In genomic region chr7:107891619-107892366, GRCh38 we compare ENCODE assay signal across 8 cellular contexts. TPM values are rescaled to one million over a fixed set of nuclear protein-coding genes. Genes with fewer than 3 reads are reported as not detected.
DNase-seq lines count a peak whose midpoint lies in the region; ATAC-seq and TF ChIP-seq lines count a peak whose summit lies in the region.

No MANE protein-coding gene starts in this region.

- no peaks in the 10 kb centered on the region for H3K27me3 ChIP-seq in CD4-positive, alpha-beta T cell (ENCODE audit: control insufficient read depth, insufficient read depth, low read length)
- no peaks in the 10 kb centered on the region for H3K27me3 ChIP-seq in hepatocyte

- H3K4me3 ChIP-seq in hepatocyte: peak overlapping the region; percentile 32

- H3K9me3 ChIP-seq in CD4-positive, alpha-beta T cell (ENCODE audit: control insufficient read depth, low read length): no peaks in the 10 kb centered on the region
- H3K9me3 ChIP-seq in hepatocyte (ENCODE audit: low read depth): no peaks in the 10 kb centered on the region

- DNase-seq in CD4-positive, alpha-beta T cell: no peak
- peak; percentile 33 for DNase-seq in activated CD8-positive, alpha-beta T cell treated with anti-CD3 and anti-CD28 coated beads for 36 hours
- no peak for DNase-seq in hepatocyte (ENCODE audit: low spot score)
- no peak for DNase-seq in stimulated activated effector memory CD8-positive, alpha-beta T cell treated with anti-CD3 and anti-CD28 coated beads, Interleukin-12 subunit alpha, Interleukin-12 subunit beta, amount 100 ng/mL, for 72 hours (ENCODE audit: low spot score in 2 of 2)
- DNase-seq in epidermal melanocyte (ENCODE audit: insufficient read length, low spot score): no peak
- DNase-seq in superior temporal gyrus (ENCODE audit: extremely low spot score): no peak

- H3K36me3 Mint-ChIP-seq in CD4-positive, alpha-beta T cell (ENCODE audit: low read depth): peaks cover 58% of the 10 kb centered on the region
- peaks cover 33% of the 10 kb centered on the region for H3K36me3 Mint-ChIP-seq in activated CD8-positive, alpha-beta T cell treated with anti-CD3 and anti-CD28 coated beads for 36 hours (ENCODE audit: low read depth)
- H3K36me3 Mint-ChIP-seq in stimulated activated effector memory CD8-positive, alpha-beta T cell treated with anti-CD3 and anti-CD28 coated beads, Interleukin-12 subunit alpha, Interleukin-12 subunit beta, amount 100 ng/mL, for 72 hours: peaks cover 46% of the 10 kb centered on the region

- peaks cover 39% of the 10 kb centered on the region for H4K20me1 ChIP-seq in hepatocyte (ENCODE audit: insufficient read depth, poor library complexity, severe bottlenecking)

- no peaks in the 10 kb centered on the region for H3K9me2 ChIP-seq in hepatocyte (replicated peaks; ENCODE audit: insufficient read depth)

- H3K4me1 Mint-ChIP-seq in CD4-positive, alpha-beta T cell (ENCODE audit: low read depth): peaks cover 60% of the 10 kb centered on the region
- peaks cover 40% of the 10 kb centered on the region for H3K4me1 Mint-ChIP-seq in activated CD8-positive, alpha-beta T cell treated with anti-CD3 and anti-CD28 coated beads for 36 hours (ENCODE audit: low read depth)
- peaks cover 37% of the 10 kb centered on the region for H3K4me1 Mint-ChIP-seq in stimulated activated effector memory CD8-positive, alpha-beta T cell treated with anti-CD3 and anti-CD28 coated beads, Interleukin-12 subunit alpha, Interleukin-12 subunit beta, amount 100 ng/mL, for 72 hours

- H3K27me3 Mint-ChIP-seq in CD4-positive, alpha-beta T cell: no peaks in the 10 kb centered on the region
- H3K27me3 Mint-ChIP-seq in activated CD8-positive, alpha-beta T cell treated with anti-CD3 and anti-CD28 coated beads for 36 hours: no peaks in the 10 kb centered on the region

- peak overlapping the region; percentile 85 for H3K27ac ChIP-seq in CD4-positive, alpha-beta T cell (ENCODE audit: low read depth, low read length)
- peak overlapping the region; percentile 95 for H3K27ac ChIP-seq in hepatocyte

- H3K79me2 ChIP-seq in hepatocyte: peaks cover 55% of the 10 kb centered on the region

- H3K4me2 ChIP-seq in hepatocyte: peak overlapping the region; percentile 95

- ATAC-seq in CD4-positive, alpha-beta T cell (ENCODE audit: poor library complexity): peak; percentile 7
- ATAC-seq in GM19023 (IDR thresholded peaks at IDR 0.05; ENCODE audit: unreplicated experiment): peak; percentile 11
- peak; percentile 22 for ATAC-seq in HG03439 (IDR thresholded peaks at IDR 0.05; ENCODE audit: unreplicated experiment)
- ATAC-seq in activated CD8-positive, alpha-beta T cell treated with anti-CD3 and anti-CD28 coated beads for 36 hours: peak; percentile 17
- ATAC-seq in stimulated activated effector memory CD8-positive, alpha-beta T cell treated with anti-CD3 and anti-CD28 coated beads, Interleukin-12 subunit alpha, Interleukin-12 subunit beta, amount 100 ng/mL, for 72 hours: peak; percentile 49

- no peak for TF ChIP-seq CTCF in CD4-positive, alpha-beta T cell (IDR thresholded peaks at IDR 0.05)
- TF ChIP-seq CTCF in activated CD8-positive, alpha-beta T cell treated with anti-CD3 and anti-CD28 coated beads for 36 hours (IDR thresholded peaks at IDR 0.05): no peak
- TF ChIP-seq CTCF in hepatocyte (IDR thresholded peaks at IDR 0.05; ENCODE audit: poor library complexity): no peak

- intact Hi-C loops in CD4-positive, alpha-beta T cell (cut with DNase I, micrococcal nuclease): loop anchor here (5.0 to 10.0 kb wide), 5 partner anchors 307 to 1227 kb away; partner anchors contain the start of genes BCAP29 (in 1 of the 2), CCDC71L (in 1 of the 2), COG5 (in 1 of the 2) and DUS4L (in 1 of the 2)
- intact Hi-C loops in activated CD8-positive, alpha-beta T cell treated with anti-CD3 and anti-CD28 coated beads for 36 hours (cut with micrococcal nuclease): no loop called here

- no peaks in the 10 kb centered on the region for H3K36me3 ChIP-seq in hepatocyte (replicated peaks; ENCODE audit: insufficient read depth, low read depth)

- H3K4me3 Mint-ChIP-seq in CD4-positive, alpha-beta T cell: peak overlapping the region; percentile 99
- H3K4me3 Mint-ChIP-seq in activated CD8-positive, alpha-beta T cell treated with anti-CD3 and anti-CD28 coated beads for 36 hours: peak overlapping the region; percentile 87
- H3K4me3 Mint-ChIP-seq in stimulated activated effector memory CD8-positive, alpha-beta T cell treated with anti-CD3 and anti-CD28 coated beads, Interleukin-12 subunit alpha, Interleukin-12 subunit beta, amount 100 ng/mL, for 72 hours: peak overlapping the region; percentile 98

- POLR2A ChIA-PET in CD4-positive, alpha-beta T cell (lab: Charles Lee): interaction anchor here (0.6 to 3.7 kb wide), 7 partner anchors 8 to 723 kb away, joined by 3 to 41 read pairs (median 10); partner anchors contain the start of genes CBLL1 and HBP1
- POLR2A ChIA-PET in activated CD8-positive, alpha-beta T cell treated with anti-CD3 and anti-CD28 coated beads for 36 hours (lab: Charles Lee): interaction anchor here (0.5 to 3.4 kb wide), 8 partner anchors 9 to 724 kb away, joined by 3 to 15 read pairs (median 4); partner anchors contain the start of gene CBLL1

- WGBS in hepatocyte (ENCODE audit: low lambda C conversion rate, missing lambda C conversion rate): 53% methylated on average over 10 of the region's 10 CpGs

- CTCF ChIA-PET in CD4-positive, alpha-beta T cell (lab: Charles Lee): interaction anchor here (2.8 to 4.1 kb wide), 2 partner anchors 17 to 148 kb away, joined by 13 to 19 read pairs; partner anchors contain the start of gene CBLL1
- CTCF ChIA-PET in activated CD8-positive, alpha-beta T cell treated with anti-CD3 and anti-CD28 coated beads for 36 hours (lab: Charles Lee): interaction anchor here (1.4 to 5.5 kb wide), 3 partner anchors 12 to 149 kb away, joined by 3 to 48 read pairs (median 10); partner anchors contain the start of gene CBLL1

- H2AFZ ChIP-seq in hepatocyte: peak overlapping the region; percentile 87

- peaks cover 23% of the 10 kb centered on the region for H3K4me1 ChIP-seq in hepatocyte (ENCODE audit: insufficient read depth)

- peak overlapping the region; percentile 95 for H3K27ac Mint-ChIP-seq in CD4-positive, alpha-beta T cell
- peak overlapping the region; percentile 97 for H3K27ac Mint-ChIP-seq in activated CD8-positive, alpha-beta T cell treated with anti-CD3 and anti-CD28 coated beads for 36 hours
- H3K27ac Mint-ChIP-seq in stimulated activated effector memory CD8-positive, alpha-beta T cell treated with anti-CD3 and anti-CD28 coated beads, Interleukin-12 subunit alpha, Interleukin-12 subunit beta, amount 100 ng/mL, for 72 hours: peak overlapping the region; percentile 98

- no peaks in the 10 kb centered on the region for H3K9me3 Mint-ChIP-seq in CD4-positive, alpha-beta T cell
- peaks cover 2% of the 10 kb centered on the region for H3K9me3 Mint-ChIP-seq in activated CD8-positive, alpha-beta T cell treated with anti-CD3 and anti-CD28 coated beads for 36 hours
- H3K9me3 Mint-ChIP-seq in stimulated activated effector memory CD8-positive, alpha-beta T cell treated with anti-CD3 and anti-CD28 coated beads, Interleukin-12 subunit alpha, Interleukin-12 subunit beta, amount 100 ng/mL, for 72 hours: no peaks in the 10 kb centered on the region

RNA-seq across cellular contexts. Expression of gene DLD, which starts 0.8 kb away (rescaled TPM):
- 10 to 100 TPM; 74.3 to 74.9 TPM for total RNA-seq in CD4-positive, alpha-beta T cell
- 100 to 1,000 TPM in 1 of 2 experiments, 10 to 100 TPM in 1; 99.8 to 102 TPM for total RNA-seq in activated CD8-positive, alpha-beta T cell treated with anti-CD3 and anti-CD28 coated beads for 36 hours
- total RNA-seq in hepatocyte: 125 and 129 TPM in 2 replicates
- 84.9 and 96.0 TPM in 2 replicates for polyA plus RNA-seq in hepatocyte
